In the genomic region with DNA sequence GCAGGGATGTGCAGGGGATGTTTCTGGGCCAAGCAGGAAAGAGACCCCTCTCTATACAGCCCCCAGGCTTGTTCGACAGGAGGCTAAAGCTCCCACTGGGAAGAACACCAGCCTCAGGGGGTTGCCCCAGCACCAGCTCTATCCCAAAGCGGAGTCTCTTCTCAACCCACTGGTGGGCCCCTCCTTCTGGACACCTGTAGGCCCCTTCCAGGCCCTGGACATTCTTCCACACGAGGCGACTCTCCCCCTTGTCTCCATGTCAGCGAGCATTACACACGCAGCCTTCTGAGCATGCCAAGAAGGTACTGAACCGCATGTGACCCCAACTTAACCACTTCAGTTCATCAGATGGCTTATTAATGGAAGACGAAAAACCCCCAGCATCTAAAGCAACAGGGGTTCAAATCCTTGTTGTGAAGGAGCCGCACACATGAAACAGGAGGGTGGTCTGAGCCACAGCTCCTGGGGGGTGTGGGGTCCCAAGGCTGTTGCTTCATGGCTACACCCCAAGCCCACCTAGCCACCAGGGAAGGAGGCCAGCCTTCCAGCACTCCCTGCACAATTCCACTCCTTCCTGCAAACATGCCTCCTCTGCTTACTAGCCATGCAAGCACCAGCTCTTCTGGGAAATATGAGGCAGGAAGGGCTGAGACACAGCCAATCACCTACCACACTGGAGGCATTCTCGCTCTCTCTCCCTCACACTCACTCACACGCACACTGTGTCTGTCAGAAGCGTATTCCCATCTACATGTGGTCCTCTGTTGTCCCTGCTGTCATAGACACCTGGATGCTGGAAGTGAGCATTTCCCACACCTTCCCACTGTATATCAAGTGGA, we compare ENCODE assay signal across 10 cellular contexts.
A peak's percentile ranks its signal among the peaks of the same experiment; 100 is the strongest.
DNase-seq lines count a peak whose midpoint lies in the region; ATAC-seq and TF ChIP-seq lines count a peak whose summit lies in the region.
"Had no signal": no experiment of that assay in that cellular context is flagged by ENCODE, and none has a peak within 500 bp of the region (broad histone marks: within the 10 kb centered on the region; RNA-seq: fewer than 3 reads in every experiment).

No MANE protein-coding gene starts in this region.

- H3K27ac Mint-ChIP-seq in stimulated activated effector memory CD8-positive, alpha-beta T cell treated with anti-CD3 and anti-CD28 coated beads, Interleukin-12 subunit alpha, Interleukin-12 subunit beta, amount 100 ng/mL, for 72 hours: peak overlapping the region; percentile 5

- H3K9me2 ChIP-seq in PC-3 (replicated peaks; ENCODE audit: low read length): no peaks in the 10 kb centered on the region
- H3K9me2 ChIP-seq in PC-9 (ENCODE audit: insufficient read depth): no peaks in the 10 kb centered on the region

- H2AFZ ChIP-seq in PC-3 (ENCODE audit: low read length) (no peak overlapping the region), PC-9 (no peak overlapping the region)

- H4K20me1 ChIP-seq in PC-3 (ENCODE audit: low read length) (no peaks in the 10 kb centered on the region), PC-9 (ENCODE audit: insufficient read depth) (peaks cover 30% of the 10 kb centered on the region)

- CTCF ChIA-PET in PC-3 (lab: Charles Lee) (no interaction called here), PC-9 (lab: Charles Lee) (no interaction called here)

- H3K36me3 ChIP-seq in PC-3 (ENCODE audit: low read depth, low read length): no peaks in the 10 kb centered on the region
- H3K36me3 ChIP-seq in colonic mucosa: no peaks in the 10 kb centered on the region
- H3K36me3 ChIP-seq in lower lobe of right lung: no peaks in the 10 kb centered on the region
- H3K36me3 ChIP-seq in PC-9 (ENCODE audit: low read depth): no peaks in the 10 kb centered on the region

- ATAC-seq in PC-3 (no peak), lower lobe of right lung (no peak), GM19467 (IDR thresholded peaks at IDR 0.05; ENCODE audit: unreplicated experiment) (no peak)
- ATAC-seq in stimulated activated effector memory CD8-positive, alpha-beta T cell treated with anti-CD3 and anti-CD28 coated beads, Interleukin-12 subunit alpha, Interleukin-12 subunit beta, amount 100 ng/mL, for 72 hours: no peak

- TF ChIP-seq CTCF in PC-3 (conservative IDR thresholded peaks at IDR 0.05; ENCODE audit: low read depth, low read length) (no peak), colonic mucosa (IDR thresholded peaks at IDR 0.05) (no peak), lower lobe of right lung (IDR thresholded peaks at IDR 0.05) (no peak), PC-9 (conservative IDR thresholded peaks at IDR 0.05) (no peak)

- BruUV-seq in PC-3 (replicated peaks; lab: Mats Ljungman, UMichigan) (TSS peak; percentile 24), PC-9 (replicated peaks; lab: Mats Ljungman, UMichigan) (no TSS peak)

- peaks cover 56% of the 10 kb centered on the region for H3K4me1 Mint-ChIP-seq in stimulated activated effector memory CD8-positive, alpha-beta T cell treated with anti-CD3 and anti-CD28 coated beads, Interleukin-12 subunit alpha, Interleukin-12 subunit beta, amount 100 ng/mL, for 72 hours

- POLR2A ChIA-PET in PC-3 (lab: Charles Lee; ENCODE audit: unreplicated experiment) (no interaction called here), PC-9 (lab: Charles Lee; ENCODE audit: unreplicated experiment) (no interaction called here)

- H3K36me3 Mint-ChIP-seq in stimulated activated effector memory CD8-positive, alpha-beta T cell treated with anti-CD3 and anti-CD28 coated beads, Interleukin-12 subunit alpha, Interleukin-12 subunit beta, amount 100 ng/mL, for 72 hours: peaks cover 7% of the 10 kb centered on the region

- no peaks in the 10 kb centered on the region for H3K27me3 ChIP-seq in PC-3 (ENCODE audit: low read length)
- no peaks in the 10 kb centered on the region for H3K27me3 ChIP-seq in colonic mucosa
- no peaks in the 10 kb centered on the region for H3K27me3 ChIP-seq in lower lobe of right lung (ENCODE audit: low read depth)
- no peaks in the 10 kb centered on the region for H3K27me3 ChIP-seq in PC-9 (ENCODE audit: insufficient read depth, low read depth)

- peaks cover 17% of the 10 kb centered on the region for H3K4me1 ChIP-seq in PC-3 (ENCODE audit: insufficient read depth, low read length)
- H3K4me1 ChIP-seq in colonic mucosa: peaks cover 38% of the 10 kb centered on the region
- H3K4me1 ChIP-seq in lower lobe of right lung: peaks cover 74% of the 10 kb centered on the region
- H3K4me1 ChIP-seq in PC-9 (replicated peaks; ENCODE audit: insufficient read depth): peaks cover 30% of the 10 kb centered on the region

- no peak overlapping the region for H3K27ac ChIP-seq in PC-3 (ENCODE audit: low read length)
- H3K27ac ChIP-seq in colonic mucosa: peak overlapping the region; percentile 95
- H3K27ac ChIP-seq in lower lobe of right lung: peak overlapping the region; percentile 76
- no peak overlapping the region for H3K27ac ChIP-seq in PC-9

- H3K4me2 ChIP-seq in PC-3 (ENCODE audit: low read length) (no peak overlapping the region), PC-9 (no peak overlapping the region)

- intact Hi-C loops in PC-3 (cut with micrococcal nuclease): no loop called here
- intact Hi-C loops in colonic mucosa (cut with DNase I): loop anchor here (10.0 kb wide), 2 partner anchors 126 to 276 kb away; partner anchors contain the start of genes ASXL1, PLAGL2 and POFUT1
- intact Hi-C loops in lower lobe of right lung (cut with DNase I): no loop called here
- intact Hi-C loops in PC-9 (cut with micrococcal nuclease; ENCODE audit: unreplicated experiment): loop anchor here (10.0 kb wide), 1 partner anchor 646 kb away; no protein-coding TSS in a partner anchor

- H3K4me3 Mint-ChIP-seq in stimulated activated effector memory CD8-positive, alpha-beta T cell treated with anti-CD3 and anti-CD28 coated beads, Interleukin-12 subunit alpha, Interleukin-12 subunit beta, amount 100 ng/mL, for 72 hours: no peak overlapping the region

- DNase-seq in PC-3: no peak
- peak; percentile 40 for DNase-seq in colonic mucosa
- DNase-seq in lower lobe of right lung: no peak
- DNase-seq in stimulated activated effector memory CD8-positive, alpha-beta T cell treated with anti-CD3 and anti-CD28 coated beads, Interleukin-12 subunit alpha, Interleukin-12 subunit beta, amount 100 ng/mL, for 72 hours (ENCODE audit: low spot score in 2 of 2): no peak
- DNase-seq in PC-9: no peak
- DNase-seq in NCI-H2029 treated with DMSO at 0.1 percent for 48 hours (lab: John Stamatoyannopoulos, UW): no peak
- DNase-seq in HK-2 (ENCODE audit: unreplicated experiment): no peak
- DNase-seq: amniotic stem cell, NCI-H2227 treated with DMSO at 0.1 percent for 48 hours had no signal

- H3K9ac ChIP-seq in PC-3 (ENCODE audit: low read length): no peak overlapping the region
- peak overlapping the region; percentile 57 to 97 for H3K9ac ChIP-seq in colonic mucosa (ENCODE audit: low read depth in 2 of 2, low read length in 2 of 2)

- H3K9me3 Mint-ChIP-seq in stimulated activated effector memory CD8-positive, alpha-beta T cell treated with anti-CD3 and anti-CD28 coated beads, Interleukin-12 subunit alpha, Interleukin-12 subunit beta, amount 100 ng/mL, for 72 hours: no peaks in the 10 kb centered on the region

- H3K9me3 ChIP-seq in PC-3 (ENCODE audit: low read length) (no peaks in the 10 kb centered on the region), colonic mucosa (no peaks in the 10 kb centered on the region), lower lobe of right lung (no peaks in the 10 kb centered on the region), PC-9 (ENCODE audit: insufficient read depth, low read depth) (no peaks in the 10 kb centered on the region)

- H3K4me3 ChIP-seq in PC-3 (ENCODE audit: low read length) (no peak overlapping the region), colonic mucosa (no peak overlapping the region), lower lobe of right lung (no peak overlapping the region), PC-9 (no peak overlapping the region)

- H3K79me2 ChIP-seq in PC-3 (ENCODE audit: low read length) (peaks cover 37% of the 10 kb centered on the region), PC-9 (ENCODE audit: low read depth) (peaks cover 51% of the 10 kb centered on the region)

- no peaks in the 10 kb centered on the region for H3F3A ChIP-seq in PC-3 (ENCODE audit: low read length, unreplicated experiment)
- H3F3A ChIP-seq in PC-9 (ENCODE audit: insufficient read depth, low read depth): peaks cover 24% of the 10 kb centered on the region; the same call in 1 of the 2 replicates

Comparison
In these comparisons a context has a peak if more than half of its experiments do, and no peak if none do; other contexts are left out.
1. H3K27ac ChIP-seq: peak in colonic mucosa (single experiment) and lower lobe of right lung (single experiment); none in PC-3 (single experiment) and PC-9 (single experiment).
2. intact Hi-C loops: an anchor here in colonic mucosa (10.0 kb wide) and PC-9 (10.0 kb wide); none called in PC-3 and lower lobe of right lung.